13 cellular contexts compared by ENCODE assay signal in the genomic region with DNA sequence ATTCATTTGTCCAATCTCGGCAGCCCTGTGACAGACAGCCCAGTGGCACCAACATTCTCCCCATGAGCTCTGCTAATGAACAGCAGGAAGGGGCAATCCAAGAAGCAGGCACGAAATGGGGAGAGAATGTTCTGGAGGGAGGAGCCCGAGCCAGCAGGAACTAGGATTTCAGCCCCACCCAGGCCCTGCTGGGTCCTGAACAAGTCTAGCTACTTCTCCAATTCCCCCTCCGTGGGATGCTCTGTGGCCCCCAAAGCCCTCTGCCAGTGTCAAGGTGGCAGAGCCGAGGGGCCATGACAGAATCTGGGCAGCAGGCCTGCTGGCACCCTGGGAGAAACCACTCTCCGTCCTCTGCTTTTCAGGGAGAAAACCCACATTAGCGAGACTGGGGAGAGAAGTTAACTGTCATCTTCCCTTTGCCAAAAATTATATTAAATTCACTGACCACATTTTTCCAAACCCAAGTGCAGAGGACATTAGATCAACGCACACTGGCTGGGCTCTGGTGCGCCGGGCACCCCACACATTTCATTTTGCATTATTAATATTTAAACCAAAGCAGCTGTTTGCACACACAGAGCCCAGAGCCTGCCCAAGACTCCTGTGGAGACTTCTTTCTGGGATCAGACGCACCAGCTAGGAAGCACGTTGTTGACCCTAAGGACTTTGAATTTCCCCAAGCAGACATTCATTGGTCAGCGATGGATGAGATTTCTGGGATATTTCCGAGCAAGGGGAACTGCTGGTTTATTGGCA.
DNase-seq lines count a peak whose midpoint lies in the region; ATAC-seq and TF ChIP-seq lines count a peak whose summit lies in the region.
"Had no signal": no experiment of that assay in that cellular context is flagged by ENCODE, and none has a peak within 500 bp of the region (broad histone marks: within the 10 kb centered on the region; RNA-seq: fewer than 3 reads in every experiment).

No MANE protein-coding gene starts in this region.

- TF ChIP-seq CTCF in fibroblast of mammary gland (conservative IDR thresholded peaks at IDR 0.05; ENCODE audit: control insufficient read depth, insufficient read depth, low read depth, low read length) (no peak), tibial nerve (IDR thresholded peaks at IDR 0.05) (no peak)

- ATAC-seq in naive thymus-derived CD4-positive, alpha-beta T cell = peak; percentile 8
- no peak for ATAC-seq in activated CD8-positive, alpha-beta T cell treated with anti-CD3 and anti-CD28 coated beads, Interleukin-2, amount 10 ng/mL, durations not matched to agents 7 days and 5 days

- CTCF ChIA-PET in naive thymus-derived CD4-positive, alpha-beta T cell (lab: Charles Lee) = interaction anchor here (0.6 to 0.7 kb wide), 2 partner anchors 12 to 313 kb away, joined by 3 read pairs; no protein-coding TSS in a partner anchor
- CTCF ChIA-PET in activated CD8-positive, alpha-beta T cell treated with anti-CD3 and anti-CD28 coated beads, Interleukin-2, amount 10 ng/mL, durations not matched to agents 7 days and 5 days (lab: Charles Lee) = no interaction called here

- POLR2A ChIA-PET in naive thymus-derived CD4-positive, alpha-beta T cell (lab: Charles Lee) = no interaction called here
- POLR2A ChIA-PET in activated CD8-positive, alpha-beta T cell treated with anti-CD3 and anti-CD28 coated beads, Interleukin-2, amount 10 ng/mL, durations not matched to agents 7 days and 5 days (lab: Charles Lee) = no interaction called here

- H3K9me3 ChIP-seq in naive thymus-derived CD4-positive, alpha-beta T cell (ENCODE audit: control insufficient read depth in 2 of 3, low read length in 3 of 3) = no peaks in the 10 kb centered on the region
- H3K9me3 ChIP-seq in tibial nerve = no peaks in the 10 kb centered on the region

- no peak for TF ChIP-seq EP300 in tibial nerve (IDR thresholded peaks at IDR 0.05)

- no peak for TF ChIP-seq POLR2A in tibial nerve (IDR thresholded peaks at IDR 0.05)

- peaks cover 4 to 16% (median 7%) of the 10 kb centered on the region in 5 donors for H3K27me3 Mint-ChIP-seq in naive thymus-derived CD4-positive, alpha-beta T cell
- H3K27me3 Mint-ChIP-seq in activated CD8-positive, alpha-beta T cell treated with anti-CD3 and anti-CD28 coated beads, Interleukin-2, amount 10 ng/mL, durations not matched to agents 7 days and 5 days (ENCODE audit: low read depth) = peaks cover 8% of the 10 kb centered on the region
- H3K27me3 Mint-ChIP-seq in T-helper 2 cell treated with Interferon-gamma antibody and Interleukin-4, amounts not matched to agents 5 μg/mL and 100 μg/mL, for 36 hours (ENCODE audit: low read depth) = peaks cover 2% of the 10 kb centered on the region

- no peaks in the 10 kb centered on the region for H3K27me3 ChIP-seq in naive thymus-derived CD4-positive, alpha-beta T cell (ENCODE audit: control insufficient read depth in 2 of 2, insufficient read depth in 2 of 2, low read length in 2 of 2)
- no peaks in the 10 kb centered on the region for H3K27me3 ChIP-seq in tibial nerve

- WGBS in tibial nerve, 2 donors = 33 to 39% methylated on average over 12 to 14 of the region's 14 CpGs

- no peaks in the 10 kb centered on the region for H3K4me1 ChIP-seq in naive thymus-derived CD4-positive, alpha-beta T cell (ENCODE audit: control insufficient read depth in 2 of 2, insufficient read depth in 2 of 2, low read length in 2 of 2)
- H3K4me1 ChIP-seq in tibial nerve = peaks cover 0 to 80% (median 54%) of the 10 kb centered on the region in 4 donors

- H3K36me3 Mint-ChIP-seq in naive thymus-derived CD4-positive, alpha-beta T cell = peaks cover 0 to 4% (median 0%) of the 10 kb centered on the region in 5 donors
- no peaks in the 10 kb centered on the region for H3K36me3 Mint-ChIP-seq in activated CD8-positive, alpha-beta T cell treated with anti-CD3 and anti-CD28 coated beads, Interleukin-2, amount 10 ng/mL, durations not matched to agents 7 days and 5 days (ENCODE audit: low read depth)
- H3K36me3 Mint-ChIP-seq in T-helper 2 cell treated with Interferon-gamma antibody and Interleukin-4, amounts not matched to agents 5 μg/mL and 100 μg/mL, for 36 hours (ENCODE audit: low read depth) = no peaks in the 10 kb centered on the region
- H3K36me3 Mint-ChIP-seq: activated naive CD8-positive, alpha-beta T cell had no signal

- no peak overlapping the region for H3K4me3 Mint-ChIP-seq in naive thymus-derived CD4-positive, alpha-beta T cell
- H3K4me3 Mint-ChIP-seq in activated CD8-positive, alpha-beta T cell treated with anti-CD3 and anti-CD28 coated beads, Interleukin-2, amount 10 ng/mL, durations not matched to agents 7 days and 5 days = no peak overlapping the region
- no peak overlapping the region for H3K4me3 Mint-ChIP-seq in T-helper 2 cell treated with Interferon-gamma antibody and Interleukin-4, amounts not matched to agents 5 μg/mL and 100 μg/mL, for 36 hours
- H3K4me3 Mint-ChIP-seq: activated CD4-positive, alpha-beta T cell treated with anti-CD3 and anti-CD28 coated beads, Interleukin-2, amount 10 ng/mL, durations not matched to agents 24 days and 14 days; activated naive CD8-positive, alpha-beta T cell had no signal

- H3K4me3 ChIP-seq in fibroblast of mammary gland (ENCODE audit: control insufficient read depth, low read depth, low read length) (no peak overlapping the region), tibial nerve (peak overlapping the region in 1 of 4 donors; percentile 5)
- H3K4me3 ChIP-seq in naive thymus-derived CD4-positive, alpha-beta T cell (ENCODE audit: low read length) = no peak overlapping the region

- peak; percentile 10 for DNase-seq in RPMI7951 (ENCODE audit: low read depth)
- peak; percentile 7 for DNase-seq in fibroblast of mammary gland (ENCODE audit: low read depth)
- no peak for DNase-seq in naive thymus-derived CD4-positive, alpha-beta T cell
- peak in 1 of 2 donors; percentile 49 for DNase-seq in tibial nerve (ENCODE audit: low spot score in 2 of 2)
- no peak for DNase-seq in SHP77 (lab: John Stamatoyannopoulos, UW)
- no peak for DNase-seq in activated CD8-positive, alpha-beta T cell treated with anti-CD3 and anti-CD28 coated beads, Interleukin-2, amount 10 ng/mL, durations not matched to agents 7 days and 5 days
- DNase-seq in NCI-H2227 (lab: John Stamatoyannopoulos, UW; ENCODE audit: unreplicated experiment) = no peak
- no peak for DNase-seq in T-helper 2 cell treated with Interferon-gamma antibody and Interleukin-4, amounts not matched to agents 5 μg/mL and 100 μg/mL, for 36 hours (ENCODE audit: low spot score)
- DNase-seq: activated CD4-positive, alpha-beta T cell treated with anti-CD3 and anti-CD28 coated beads, Interleukin-2, amount 10 ng/mL, durations not matched to agents 24 days and 14 days; Calu3; NCI-H510A had no signal

- no peaks in the 10 kb centered on the region for H3K4me1 Mint-ChIP-seq in naive thymus-derived CD4-positive, alpha-beta T cell
- no peaks in the 10 kb centered on the region for H3K4me1 Mint-ChIP-seq in activated CD8-positive, alpha-beta T cell treated with anti-CD3 and anti-CD28 coated beads, Interleukin-2, amount 10 ng/mL, durations not matched to agents 7 days and 5 days (ENCODE audit: low read depth)
- no peaks in the 10 kb centered on the region for H3K4me1 Mint-ChIP-seq in T-helper 2 cell treated with Interferon-gamma antibody and Interleukin-4, amounts not matched to agents 5 μg/mL and 100 μg/mL, for 36 hours (ENCODE audit: low read depth)
- H3K4me1 Mint-ChIP-seq: activated CD4-positive, alpha-beta T cell treated with anti-CD3 and anti-CD28 coated beads, Interleukin-2, amount 10 ng/mL, durations not matched to agents 24 days and 14 days had no signal

- H3K9me3 Mint-ChIP-seq in naive thymus-derived CD4-positive, alpha-beta T cell = peaks cover 0 to 1% (median 0%) of the 10 kb centered on the region in 11 donors
- H3K9me3 Mint-ChIP-seq in activated CD8-positive, alpha-beta T cell treated with anti-CD3 and anti-CD28 coated beads, Interleukin-2, amount 10 ng/mL, durations not matched to agents 7 days and 5 days (ENCODE audit: insufficient read depth) = no peaks in the 10 kb centered on the region
- no peaks in the 10 kb centered on the region for H3K9me3 Mint-ChIP-seq in T-helper 2 cell treated with Interferon-gamma antibody and Interleukin-4, amounts not matched to agents 5 μg/mL and 100 μg/mL, for 36 hours
- H3K9me3 Mint-ChIP-seq: activated CD4-positive, alpha-beta T cell treated with anti-CD3 and anti-CD28 coated beads, Interleukin-2, amount 10 ng/mL, durations not matched to agents 24 days and 14 days had no signal

- H3K27ac Mint-ChIP-seq in naive thymus-derived CD4-positive, alpha-beta T cell = no peak overlapping the region
- H3K27ac Mint-ChIP-seq in activated CD8-positive, alpha-beta T cell treated with anti-CD3 and anti-CD28 coated beads, Interleukin-2, amount 10 ng/mL, durations not matched to agents 7 days and 5 days = no peak overlapping the region
- no peak overlapping the region for H3K27ac Mint-ChIP-seq in T-helper 2 cell treated with Interferon-gamma antibody and Interleukin-4, amounts not matched to agents 5 μg/mL and 100 μg/mL, for 36 hours
- H3K27ac Mint-ChIP-seq: activated CD4-positive, alpha-beta T cell treated with anti-CD3 and anti-CD28 coated beads, Interleukin-2, amount 10 ng/mL, durations not matched to agents 24 days and 14 days; activated naive CD8-positive, alpha-beta T cell had no signal

- H3K36me3 ChIP-seq in naive thymus-derived CD4-positive, alpha-beta T cell (ENCODE audit: control insufficient read depth in 2 of 3, insufficient read depth in 3 of 3, low read length in 3 of 3) = no peaks in the 10 kb centered on the region
- H3K36me3 ChIP-seq in tibial nerve = no peaks in the 10 kb centered on the region

- H3K27ac ChIP-seq in naive thymus-derived CD4-positive, alpha-beta T cell (ENCODE audit: low read depth, low read length) = no peak overlapping the region
- peak overlapping the region; percentile 67 to 92 (median 81) for H3K27ac ChIP-seq in tibial nerve
- H3K27ac ChIP-seq: KMS-11 had no signal

- intact Hi-C loops in naive thymus-derived CD4-positive, alpha-beta T cell (cut with micrococcal nuclease) = no loop called here

Comparison
In these comparisons a context has a peak if more than half of its experiments do, and no peak if none do; other contexts are left out.
1. DNase-seq: peak in RPMI7951 (single experiment) and fibroblast of mammary gland (single experiment); none in naive thymus-derived CD4-positive, alpha-beta T cell (0 of 9), SHP77 (0 of 2), activated CD8-positive, alpha-beta T cell treated with anti-CD3 and anti-CD28 coated beads, Interleukin-2, amount 10 ng/mL, durations not matched to agents 7 days and 5 days (single experiment), NCI-H2227 (single experiment) and T-helper 2 cell treated with Interferon-gamma antibody and Interleukin-4, amounts not matched to agents 5 μg/mL and 100 μg/mL, for 36 hours (single experiment).